Comparison of ENCODE assay signal across 25 cellular contexts in genomic region chr21:37587635-37588177, GRCh38.
"Had no signal": no experiment of that assay in that cellular context is flagged by ENCODE, and none has a peak within 500 bp of the region (broad histone marks: within the 10 kb centered on the region; RNA-seq: fewer than 3 reads in every experiment).

No MANE protein-coding gene starts in this region.

- H3K27ac Mint-ChIP-seq: dendritic cell treated with granulocyte-macrophage colony-stimulating factor and Interleukin-4, amounts not matched to agents 40 ng/mL and 50 ng/mL, for 4 days; naive thymus-derived CD4-positive, alpha-beta T cell; nephron; neural progenitor cell; stimulated activated naive B cell treated with anti-CD40 and anti-IgM and Interleukin-4, amounts not matched to agents 10 μg/mL and 1 μg/mL and 100 μg/mL, for 72 hours; stimulated activated naive CD8-positive, alpha-beta T cell treated with anti-CD3 and anti-CD28 coated beads, Interleukin-15, Interleukin-2, amounts not matched to agents 100 ng/mL and 50 ng/mL, for 24 hours had no signal

- H3K27me3 Mint-ChIP-seq: dendritic cell treated with granulocyte-macrophage colony-stimulating factor and Interleukin-4, amounts not matched to agents 40 ng/mL and 50 ng/mL, for 4 days; stimulated activated naive CD8-positive, alpha-beta T cell treated with anti-CD3 and anti-CD28 coated beads, Interleukin-15, Interleukin-2, amounts not matched to agents 100 ng/mL and 50 ng/mL, for 24 hours had no signal

- H3K4me3 ChIP-seq: colonic mucosa, esophagus squamous epithelium, heart right ventricle, left lung, neural progenitor cell, prostate gland, right atrium auricular region, sigmoid colon, thoracic aorta, tibial nerve, upper lobe of left lung, uterus had no signal

- H3K9me3 ChIP-seq: colonic mucosa, esophagus squamous epithelium, heart right ventricle, left lung, prostate gland, right atrium auricular region, sigmoid colon, thoracic aorta, tibial nerve, upper lobe of left lung, uterus had no signal

- H3K36me3 ChIP-seq: colonic mucosa, esophagus squamous epithelium, heart right ventricle, left lung, neural progenitor cell, prostate gland, right atrium auricular region, sigmoid colon, thoracic aorta, tibial nerve, upper lobe of left lung, uterus had no signal

- ATAC-seq: heart right ventricle; left cardiac atrium; left lung; naive thymus-derived CD4-positive, alpha-beta T cell; stimulated activated naive B cell treated with anti-CD40 and anti-IgM and Interleukin-4, amounts not matched to agents 10 μg/mL and 1 μg/mL and 100 μg/mL, for 72 hours had no signal

- H3K4me1 ChIP-seq: colonic mucosa, esophagus squamous epithelium, left lung, prostate gland, sigmoid colon, tibial nerve, upper lobe of left lung, uterus had no signal

- H3K9me3 Mint-ChIP-seq: dendritic cell treated with granulocyte-macrophage colony-stimulating factor and Interleukin-4, amounts not matched to agents 40 ng/mL and 50 ng/mL, for 4 days; naive thymus-derived CD4-positive, alpha-beta T cell; nephron; neural progenitor cell; stimulated activated naive B cell treated with anti-CD40 and anti-IgM and Interleukin-4, amounts not matched to agents 10 μg/mL and 1 μg/mL and 100 μg/mL, for 72 hours; stimulated activated naive CD8-positive, alpha-beta T cell treated with anti-CD3 and anti-CD28 coated beads, Interleukin-15, Interleukin-2, amounts not matched to agents 100 ng/mL and 50 ng/mL, for 24 hours had no signal

- DNase-seq: colonic mucosa; effector CD8-positive, alpha-beta T cell; erythroblast; esophagus squamous epithelium; foreskin melanocyte; glutamatergic neuron; heart right ventricle; hippocampal formation; left cardiac atrium; left lung; mesenchymal stem cell; midbrain; naive thymus-derived CD4-positive, alpha-beta T cell; sigmoid colon; stimulated activated naive B cell treated with anti-CD40 and anti-IgM and Interleukin-4, amounts not matched to agents 10 μg/mL and 1 μg/mL and 100 μg/mL, for 72 hours; upper lobe of left lung; uterus had no signal

- H3K4me3 Mint-ChIP-seq: dendritic cell treated with granulocyte-macrophage colony-stimulating factor and Interleukin-4, amounts not matched to agents 40 ng/mL and 50 ng/mL, for 4 days; naive thymus-derived CD4-positive, alpha-beta T cell; nephron; neural progenitor cell; stimulated activated naive B cell treated with anti-CD40 and anti-IgM and Interleukin-4, amounts not matched to agents 10 μg/mL and 1 μg/mL and 100 μg/mL, for 72 hours; stimulated activated naive CD8-positive, alpha-beta T cell treated with anti-CD3 and anti-CD28 coated beads, Interleukin-15, Interleukin-2, amounts not matched to agents 100 ng/mL and 50 ng/mL, for 24 hours had no signal

- H3K27ac ChIP-seq: colonic mucosa, esophagus squamous epithelium, heart right ventricle, left lung, neural progenitor cell, prostate gland, right atrium auricular region, sigmoid colon, thoracic aorta, tibial nerve, uterus had no signal

- H3K4me1 Mint-ChIP-seq: naive thymus-derived CD4-positive, alpha-beta T cell; stimulated activated naive B cell treated with anti-CD40 and anti-IgM and Interleukin-4, amounts not matched to agents 10 μg/mL and 1 μg/mL and 100 μg/mL, for 72 hours had no signal

- H3K36me3 Mint-ChIP-seq: naive thymus-derived CD4-positive, alpha-beta T cell; neural progenitor cell; stimulated activated naive B cell treated with anti-CD40 and anti-IgM and Interleukin-4, amounts not matched to agents 10 μg/mL and 1 μg/mL and 100 μg/mL, for 72 hours had no signal
